16 cellular contexts compared by ENCODE assay signal in genomic region chr15:41655716-41656115, GRCh38.
"Had no signal": no experiment of that assay in that cellular context is flagged by ENCODE, and none has a peak within 500 bp of the region (broad histone marks: within the 10 kb centered on the region; RNA-seq: fewer than 3 reads in every experiment).

No MANE protein-coding gene starts in this region.

- H3K4me3 ChIP-seq: left ventricle myocardium inferior, ovary, sigmoid colon, testis had no signal

- H3K27ac ChIP-seq: left ventricle myocardium inferior, ovary, sigmoid colon, testis had no signal

- H3K4me1 Mint-ChIP-seq: memory B cell had no signal

- ATAC-seq: activated T-cell treated with anti-CD3 and anti-CD28 coated beads, Interleukin-2, amount 50 U/mL, for 72 hours had no signal

- H3K9me3 Mint-ChIP-seq: memory B cell had no signal

- H3K4me3 Mint-ChIP-seq: activated CD4-positive, alpha-beta memory T cell treated with anti-CD3 and anti-CD28 coated beads, Interleukin-2, amount 10 ng/mL, durations not matched to agents 7 days and 5 days; activated naive CD8-positive, alpha-beta T cell treated with anti-CD3 and anti-CD28 coated beads for 36 hours; activated T-cell treated with anti-CD3 and anti-CD28 coated beads, Interleukin-2, amount 50 U/mL, for 72 hours; memory B cell; stimulated activated naive CD8-positive, alpha-beta T cell treated with anti-CD3 and anti-CD28 coated beads, Interleukin-15, Interleukin-2, amounts not matched to agents 100 ng/mL and 50 ng/mL, for 24 hours had no signal

- H3K27ac Mint-ChIP-seq: activated CD4-positive, alpha-beta memory T cell treated with anti-CD3 and anti-CD28 coated beads, Interleukin-2, amount 10 ng/mL, durations not matched to agents 7 days and 5 days; activated naive CD8-positive, alpha-beta T cell treated with anti-CD3 and anti-CD28 coated beads for 36 hours; activated T-cell treated with anti-CD3 and anti-CD28 coated beads, Interleukin-2, amount 50 U/mL, for 72 hours; memory B cell; stimulated activated naive CD8-positive, alpha-beta T cell treated with anti-CD3 and anti-CD28 coated beads, Interleukin-15, Interleukin-2, amounts not matched to agents 100 ng/mL and 50 ng/mL, for 24 hours had no signal

- H3K36me3 ChIP-seq: left ventricle myocardium inferior, ovary, sigmoid colon had no signal

- H3K9me3 ChIP-seq: ovary, sigmoid colon, testis had no signal

- DNase-seq: activated CD4-positive, alpha-beta memory T cell treated with anti-CD3 and anti-CD28 coated beads, Interleukin-2, amount 10 ng/mL, durations not matched to agents 7 days and 5 days; activated gamma-delta T cell treated with Interleukin-2 at 50 U/mL for 16 hours; activated naive CD8-positive, alpha-beta T cell treated with anti-CD3 and anti-CD28 coated beads for 36 hours; activated T-cell treated with anti-CD3 and anti-CD28 coated beads, Interleukin-2, amount 50 U/mL, for 72 hours; aorta; central memory CD4-positive, alpha-beta T cell; effector memory CD4-positive, alpha-beta T cell; head of caudate nucleus; islet precursor cell; left ventricle myocardium inferior; ovary; sigmoid colon; stimulated activated CD4-positive, alpha-beta T cell treated with anti-CD3 and anti-CD28 coated beads, Interleukin-4, amount 100 ng/mL, for 24 hours; testis had no signal

- H3K36me3 Mint-ChIP-seq: memory B cell had no signal

- H3K27me3 ChIP-seq: ovary, sigmoid colon, testis had no signal
